Comparison of ENCODE assay signal across 18 cellular contexts in genomic region chr15:85091990-85092389, GRCh38.
"Had no signal": no experiment of that assay in that cellular context is flagged by ENCODE, and none has a peak within 500 bp of the region (broad histone marks: within the 10 kb centered on the region; RNA-seq: fewer than 3 reads in every experiment).

No MANE protein-coding gene starts in this region.

- H3K27ac ChIP-seq: body of pancreas, cardiac muscle cell, esophagus muscularis mucosa, suprapubic skin, vagina, WERI-Rb-1 had no signal

- DNase-seq: activated CD4-positive, alpha-beta T cell treated with anti-CD3 and anti-CD28 coated beads, Interleukin-2, amount 10 ng/mL, durations not matched to agents 7 days and 5 days; activated CD4-positive, CD25-positive, alpha-beta regulatory T cell treated with anti-CD3 and anti-CD28 coated beads, Interleukin-2, amount 50 U/mL, for 72 hours; activated CD8-positive, alpha-beta T cell treated with anti-CD3 and anti-CD28 coated beads, Interleukin-2, amount 10 ng/mL, durations not matched to agents 7 days and 5 days; activated gamma-delta T cell; activated naive CD4-positive, alpha-beta T cell treated with anti-CD3 and anti-CD28 coated beads, Interleukin-2, amount 50 U/mL, for 16 hours; activated naive CD8-positive, alpha-beta T cell treated with anti-CD3 and anti-CD28 coated beads, Interleukin-2, amount 50 U/mL, for 24 hours; body of pancreas; effector memory CD8-positive, alpha-beta T cell; islet precursor cell; left colon; mesenchymal stem cell; naive B cell; stimulated activated CD4-positive, alpha-beta T cell treated with anti-CD3 and anti-CD28 coated beads, Interleukin-4, amount 100 ng/mL, for 24 hours; WERI-Rb-1 had no signal

- ATAC-seq: activated CD8-positive, alpha-beta T cell treated with anti-CD3 and anti-CD28 coated beads, Interleukin-2, amount 10 ng/mL, durations not matched to agents 7 days and 5 days; activated naive CD8-positive, alpha-beta T cell treated with anti-CD3 and anti-CD28 coated beads, Interleukin-2, amount 50 U/mL, for 24 hours; body of pancreas; effector memory CD8-positive, alpha-beta T cell; left colon had no signal
